24 cellular contexts compared by ENCODE assay signal in genomic region chr2:99374747-99375146, GRCh38. TPM values are rescaled to one million over a fixed set of nuclear protein-coding genes. Genes with fewer than 3 reads are reported as not detected.
DNase-seq lines count a peak whose midpoint lies in the region; ATAC-seq, FAIRE-seq and TF ChIP-seq lines count a peak whose summit lies in the region.
"Had no signal": no experiment of that assay in that cellular context is flagged by ENCODE, and none has a peak within 500 bp of the region (broad histone marks: within the 10 kb centered on the region; RNA-seq: fewer than 3 reads in every experiment).

No MANE protein-coding gene starts in this region.

- H2AFZ ChIP-seq in SK-N-SH (ENCODE audit: low read depth) (no peak overlapping the region), GM23248 (no peak overlapping the region)

- POLR2A ChIA-PET in SK-N-SH (lab: Yijun Ruan, JAX): no interaction called here

- H3K27me3 ChIP-seq in SK-N-SH (ENCODE audit: insufficient read depth) (no peaks in the 10 kb centered on the region), GM23248 (replicated peaks; ENCODE audit: insufficient read depth) (no peaks in the 10 kb centered on the region)
- H3K27me3 ChIP-seq: BLaER1 treated with 17β-estradiol and CSF1 and Interleukin-3, amounts not matched to agents 10 nM and 100 nM had no signal

- H3K4me1 ChIP-seq in SK-N-SH (ENCODE audit: control insufficient read depth in 1 of 2, insufficient read depth in 2 of 2, low read depth in 1 of 2, low read length in 1 of 2) (no peaks in the 10 kb centered on the region), GM23248 (ENCODE audit: insufficient read depth) (no peaks in the 10 kb centered on the region)
- H3K4me1 ChIP-seq: A549; BLaER1 treated with 17β-estradiol and CSF1 and Interleukin-3, amounts not matched to agents 10 nM and 100 nM; Caco-2 had no signal

- peak; percentile 39 for FAIRE-seq in TTC549 (lab: Jason Lieb, UNC)
- FAIRE-seq: A549, D721Med, GM12878, GM12892, GM19239 had no signal

- H3K4me3 ChIP-seq in SK-N-SH (ENCODE audit: low read depth in 2 of 2, low read length in 1 of 2) (no peak overlapping the region), GM23248 (no peak overlapping the region)
- H3K4me3 ChIP-seq: A549; BLaER1 treated with 17β-estradiol and CSF1 and Interleukin-3, amounts not matched to agents 10 nM and 100 nM; GM12878 had no signal

- in situ Hi-C loops in GM23248 (cut with MboI): no loop called here

- no peak for TF ChIP-seq CTCF in SK-N-SH (IDR thresholded peaks at IDR 0.05)

- ATAC-seq in SK-N-SH treated with all-trans-retinoic acid at 6 μM for 48 hours: no peak
- ATAC-seq in stimulated activated naive CD8-positive, alpha-beta T cell treated with anti-CD3 and anti-CD28 coated beads, Interleukin-15, Interleukin-2, amounts not matched to agents 100 U/mL and 50 U/mL, for 24 hours: no peak
- ATAC-seq: A549; CD8-positive, alpha-beta T cell; GM12878 had no signal

- H3F3A ChIP-seq in SK-N-SH (replicated peaks; ENCODE audit: insufficient read depth): no peaks in the 10 kb centered on the region
- no peaks in the 10 kb centered on the region for H3F3A ChIP-seq in GM23248 (ENCODE audit: insufficient read depth)

- peaks cover 11% of the 10 kb centered on the region for H3K9me3 Mint-ChIP-seq in activated T-cell treated with anti-CD3 and anti-CD28 coated beads, Interleukin-2, amount 50 U/mL, for 24 hours
- H3K9me3 Mint-ChIP-seq in stimulated activated naive CD8-positive, alpha-beta T cell treated with anti-CD3 and anti-CD28 coated beads, Interleukin-15, Interleukin-2, amounts not matched to agents 100 ng/mL and 50 ng/mL, for 24 hours: no peaks in the 10 kb centered on the region
- H3K9me3 Mint-ChIP-seq: CD4-positive, alpha-beta T cell had no signal

- peaks cover 94% of the 10 kb centered on the region for H3K36me3 Mint-ChIP-seq in activated T-cell treated with anti-CD3 and anti-CD28 coated beads, Interleukin-2, amount 50 U/mL, for 24 hours (ENCODE audit: low read depth)
- peaks cover 88% of the 10 kb centered on the region for H3K36me3 Mint-ChIP-seq in stimulated activated naive CD8-positive, alpha-beta T cell treated with anti-CD3 and anti-CD28 coated beads, Interleukin-15, Interleukin-2, amounts not matched to agents 100 ng/mL and 50 ng/mL, for 24 hours (ENCODE audit: low read depth)

- H4K20me1 ChIP-seq in SK-N-SH (ENCODE audit: insufficient read depth) (no peaks in the 10 kb centered on the region), GM23248 (ENCODE audit: insufficient read depth) (no peaks in the 10 kb centered on the region)

- no peaks in the 10 kb centered on the region for H3K27me3 Mint-ChIP-seq in activated T-cell treated with anti-CD3 and anti-CD28 coated beads, Interleukin-2, amount 50 U/mL, for 24 hours
- H3K27me3 Mint-ChIP-seq in stimulated activated naive CD8-positive, alpha-beta T cell treated with anti-CD3 and anti-CD28 coated beads, Interleukin-15, Interleukin-2, amounts not matched to agents 100 ng/mL and 50 ng/mL, for 24 hours: no peaks in the 10 kb centered on the region
- H3K27me3 Mint-ChIP-seq: B cell; CD4-positive, alpha-beta T cell had no signal

- H3K9ac ChIP-seq in SK-N-SH (no peak overlapping the region), GM23248 (no peak overlapping the region)
- H3K9ac ChIP-seq: BLaER1 treated with 17β-estradiol and CSF1 and Interleukin-3, amounts not matched to agents 10 nM and 100 nM had no signal

- H3K9me2 ChIP-seq in SK-N-SH (no peaks in the 10 kb centered on the region), GM23248 (ENCODE audit: insufficient read depth) (no peaks in the 10 kb centered on the region)

- no peak for TF ChIP-seq RAD21 in SK-N-SH (IDR thresholded peaks at IDR 0.05; ENCODE audit: low read length)

- DNase-seq in SK-N-SH: no peak
- DNase-seq in activated T-cell treated with anti-CD3 and anti-CD28 coated beads, Interleukin-2, amount 50 U/mL, for 24 hours: no peak
- no peak for DNase-seq in activated T-cell treated with anti-CD3 and anti-CD28 coated beads for 4 hours
- DNase-seq in stimulated activated naive CD8-positive, alpha-beta T cell treated with anti-CD3 and anti-CD28 coated beads, Interleukin-15, Interleukin-2, amounts not matched to agents 100 U/mL and 50 U/mL, for 24 hours: no peak
- DNase-seq in GM23248: no peak
- DNase-seq: AML-193; Calu3; CD4-positive, alpha-beta T cell; CD8-positive, alpha-beta T cell; DMS79 treated with DMSO at 0.1 percent for 48 hours; GDM1 had no signal

- CTCF ChIA-PET in SK-N-SH (lab: Yijun Ruan, JAX): interaction anchor here (1.2 to 1.3 kb wide), 3 partner anchors 10 to 169 kb away, joined by 3 read pairs; no protein-coding TSS in a partner anchor

- H3K27ac ChIP-seq in SK-N-SH (ENCODE audit: low read depth in 2 of 2, low read length in 1 of 2): no peak overlapping the region
- H3K27ac ChIP-seq in GM23248: no peak overlapping the region
- H3K27ac ChIP-seq: 22Rv1; A549; BLaER1 treated with 17β-estradiol and CSF1 and Interleukin-3, amounts not matched to agents 10 nM and 100 nM; C4-2B had no signal

- H3K36me3 ChIP-seq in SK-N-SH (replicated peaks in 1 of 2; ENCODE audit: control insufficient read depth in 1 of 2, insufficient read depth in 2 of 2, low read length in 1 of 2) (peaks cover 71 to 76% of the 10 kb centered on the region in 2 experiments), GM23248 (ENCODE audit: low read depth) (peaks cover 79% of the 10 kb centered on the region)

- H3K9me3 ChIP-seq in SK-N-SH (0 out of 2 replicates have a peak, but pooled peaks cover 6% of the 10 kb centered on the region), GM23248 (ENCODE audit: low read depth) (no peaks in the 10 kb centered on the region)
- H3K9me3 ChIP-seq: A549, Caco-2 had no signal

- no peak for TF ChIP-seq EP300 in SK-N-SH (IDR thresholded peaks at IDR 0.05; ENCODE audit: borderline replicate concordance in 1 of 2, low read depth in 1 of 2, low read length in 1 of 2)

- H3K4me1 Mint-ChIP-seq in activated T-cell treated with anti-CD3 and anti-CD28 coated beads, Interleukin-2, amount 50 U/mL, for 24 hours (ENCODE audit: low read depth): peaks cover 30% of the 10 kb centered on the region
- H3K4me1 Mint-ChIP-seq in stimulated activated naive CD8-positive, alpha-beta T cell treated with anti-CD3 and anti-CD28 coated beads, Interleukin-15, Interleukin-2, amounts not matched to agents 100 ng/mL and 50 ng/mL, for 24 hours (ENCODE audit: low read depth): peaks cover 22% of the 10 kb centered on the region
- H3K4me1 Mint-ChIP-seq: B cell had no signal

- peak overlapping the region; percentile 31 for H3K27ac Mint-ChIP-seq in activated T-cell treated with anti-CD3 and anti-CD28 coated beads, Interleukin-2, amount 50 U/mL, for 24 hours
- peak overlapping the region; percentile 32 for H3K27ac Mint-ChIP-seq in stimulated activated naive CD8-positive, alpha-beta T cell treated with anti-CD3 and anti-CD28 coated beads, Interleukin-15, Interleukin-2, amounts not matched to agents 100 ng/mL and 50 ng/mL, for 24 hours
- H3K27ac Mint-ChIP-seq: B cell; CD4-positive, alpha-beta T cell; CD8-positive, alpha-beta T cell had no signal

- H3K4me3 Mint-ChIP-seq in activated T-cell treated with anti-CD3 and anti-CD28 coated beads, Interleukin-2, amount 50 U/mL, for 24 hours: no peak overlapping the region
- no peak overlapping the region for H3K4me3 Mint-ChIP-seq in stimulated activated naive CD8-positive, alpha-beta T cell treated with anti-CD3 and anti-CD28 coated beads, Interleukin-15, Interleukin-2, amounts not matched to agents 100 ng/mL and 50 ng/mL, for 24 hours
- H3K4me3 Mint-ChIP-seq: B cell; CD4-positive, alpha-beta T cell; CD8-positive, alpha-beta T cell had no signal

- H3K4me2 ChIP-seq in SK-N-SH: no peak overlapping the region
- no peak overlapping the region for H3K4me2 ChIP-seq in GM23248 (ENCODE audit: unreplicated experiment)
- H3K4me2 ChIP-seq: A549; BLaER1 treated with 17β-estradiol and CSF1 and Interleukin-3, amounts not matched to agents 10 nM and 100 nM had no signal

- H3K79me2 ChIP-seq in SK-N-SH (ENCODE audit: insufficient read depth) (peaks cover 6% of the 10 kb centered on the region; the same call in 1 of the 2 replicates), GM23248 (ENCODE audit: insufficient read depth) (peaks cover 9% of the 10 kb centered on the region; the same call in 1 of the 2 replicates)

TF ChIP-seq in SK-N-SH treated with all-trans-retinoic acid at 6 μM for 48 hours, 23 proteins besides CTCF, POLR2A, EP300 and RAD21 (continues in another document):
- peak; percentile 97 for TF ChIP-seq ZFP30 (CRISPR knock-in tag; IDR thresholded peaks at IDR 0.05)
- no peak for TF ChIP-seq RARB (CRISPR knock-in tag; IDR thresholded peaks at IDR 0.05)
- no peak for TF ChIP-seq ZNF565 (CRISPR knock-in tag; conservative IDR thresholded peaks at IDR 0.05; ENCODE audit: low read depth)
- TF ChIP-seq ARNTL (CRISPR knock-in tag; IDR thresholded peaks at IDR 0.05; ENCODE audit: borderline replicate concordance, low read depth): no peak
- no peak for TF ChIP-seq TCF4 (CRISPR knock-in tag; IDR thresholded peaks at IDR 0.05; ENCODE audit: borderline replicate concordance)

TF ChIP-seq in SK-N-SH, 30 proteins besides CTCF, POLR2A, EP300 and RAD21 (continues in another document):
- no peak for TF ChIP-seq EZH2phosphoT487 (IDR thresholded peaks at IDR 0.05; ENCODE audit: borderline replicate concordance, low read depth)
- TF ChIP-seq TEAD4 (IDR thresholded peaks at IDR 0.05; ENCODE audit: borderline replicate concordance, insufficient read depth): no peak
- TF ChIP-seq NFIC (IDR thresholded peaks at IDR 0.05; ENCODE audit: borderline replicate concordance): no peak
- no peak for TF ChIP-seq IRF3 (IDR thresholded peaks at IDR 0.05; ENCODE audit: low read depth, low read length)
- no peak for TF ChIP-seq FOXM1 (IDR thresholded peaks at IDR 0.05; ENCODE audit: low read depth)
- TF ChIP-seq YY1 (IDR thresholded peaks at IDR 0.05; ENCODE audit: low read depth): no peak

RNA-seq across cellular contexts. Expression of gene EIF5B, which starts 37.6 kb away (rescaled TPM):
- polyA plus RNA-seq in SK-N-SH (2012; rRNA removed): 8.7 and 9.8 TPM in 2 replicates
- 12.8 and 14.0 TPM in 2 replicates for polyA plus RNA-seq in SK-N-SH (2012; cell fraction: cytosol; rRNA removed)
- polyA plus RNA-seq in SK-N-SH (2012; cell fraction: nucleus; rRNA removed): 10.5 and 20.5 TPM in 2 replicates
- total RNA-seq in GM23248 (2014; rRNA removed; shearing (Covaris generic)): 6.7 and 19.5 TPM in 2 replicates
- 27.0 and 27.7 TPM in 2 replicates for polyA plus RNA-seq in GM23248 (2016; fragmentation: Nextera tagmentation; extraction: Ambion mirVana)

RNA-seq across cellular contexts. Expression of gene TXNDC9, which starts 38.6 kb away (rescaled TPM):
- polyA plus RNA-seq in SK-N-SH (2012; rRNA removed) (19.1 and 24.5 TPM in 2 replicates), GM23248 (2016; fragmentation: Nextera tagmentation; extraction: Ambion mirVana) (92.6 and 92.7 TPM in 2 replicates)
- 28.7 and 33.8 TPM in 2 replicates for polyA plus RNA-seq in SK-N-SH (2012; cell fraction: cytosol; rRNA removed)
- 9.8 and 21.2 TPM in 2 replicates for polyA plus RNA-seq in SK-N-SH (2012; cell fraction: nucleus; rRNA removed)
- 63.4 and 75.1 TPM in 2 replicates for total RNA-seq in GM23248 (2014; rRNA removed; shearing (Covaris generic))
